Comparison of ENCODE assay signal across 10 cellular contexts in the genomic region with DNA sequence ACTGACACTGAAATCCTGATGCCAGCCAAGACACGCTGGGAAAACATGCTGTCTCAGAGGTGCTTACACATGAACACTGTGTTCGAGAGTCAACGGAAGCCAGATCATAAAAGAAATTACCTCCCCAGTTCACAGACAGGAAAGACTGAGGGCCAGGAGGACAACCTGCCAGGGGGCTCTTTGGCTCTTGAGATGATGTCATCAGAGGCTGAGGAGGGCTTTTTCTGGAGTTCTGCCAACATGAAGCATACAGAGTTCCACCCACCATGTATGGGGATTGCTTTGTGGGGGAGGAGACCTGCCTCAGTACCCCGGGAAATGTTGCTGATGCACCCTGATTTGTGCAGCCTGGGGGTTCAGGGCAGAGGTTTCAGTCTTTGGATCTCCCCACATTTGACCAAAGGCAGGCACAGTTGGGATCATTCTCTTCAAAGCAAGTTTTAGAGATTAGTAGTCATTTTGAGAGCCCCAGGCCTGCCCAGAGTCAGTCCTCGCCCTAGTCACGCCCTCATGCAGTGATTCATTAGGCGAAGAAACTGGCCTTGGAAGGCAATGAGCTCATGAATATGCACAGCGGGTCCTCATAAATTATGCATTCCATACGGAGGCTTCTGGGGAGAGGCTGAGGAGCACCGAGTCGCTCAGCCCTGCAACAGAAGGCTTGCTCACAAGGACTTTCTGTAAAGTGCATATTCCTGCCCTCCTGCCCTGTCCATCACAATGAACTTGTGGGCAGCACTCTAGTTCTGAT. TPM values are rescaled to one million over a fixed set of nuclear protein-coding genes. Genes with fewer than 3 reads are reported as not detected.
DNase-seq lines count a peak whose midpoint lies in the region; ATAC-seq, FAIRE-seq and TF ChIP-seq lines count a peak whose summit lies in the region.
"Had no signal": no experiment of that assay in that cellular context is flagged by ENCODE, and none has a peak within 500 bp of the region (broad histone marks: within the 10 kb centered on the region; RNA-seq: fewer than 3 reads in every experiment).

No MANE protein-coding gene starts in this region.

- FAIRE-seq in kidney (lab: Jason Lieb, UNC): no peak

- TF ChIP-seq CTCF in astrocyte of the spinal cord (IDR thresholded peaks at IDR 0.05; ENCODE audit: low read depth, low read length): no peak
- no peak for TF ChIP-seq CTCF in kidney (IDR thresholded peaks at IDR 0.05; ENCODE audit: borderline replicate concordance, extremely low read depth, insufficient read depth)

- H3K36me3 ChIP-seq in kidney (ENCODE audit: control insufficient read depth in 1 of 2, insufficient read depth in 2 of 2, low read length in 2 of 2): no peaks in the 10 kb centered on the region
- H3K36me3 ChIP-seq: upper lobe of left lung had no signal

- ATAC-seq in Right ventricle myocardium superior (ENCODE audit: poor library complexity): no peak
- no peak for ATAC-seq in HG02588 (IDR thresholded peaks at IDR 0.05; ENCODE audit: unreplicated experiment)
- ATAC-seq in HG03520 (IDR thresholded peaks at IDR 0.05; ENCODE audit: unreplicated experiment): no peak

- H3K4me1 ChIP-seq in kidney (ENCODE audit: control insufficient read depth in 1 of 2, insufficient read depth in 1 of 2, low read depth in 1 of 2, low read length in 2 of 2): peaks cover 3 to 24% of the 10 kb centered on the region in 2 donors
- H3K4me1 ChIP-seq: Caco-2 had no signal

- intact Hi-C loops in cardiac septum (cut with DNase I) (no loop called here), Right ventricle myocardium superior (cut with DNase I) (no loop called here), kidney (cut with DNase I) (no loop called here)

- H3K4me3 ChIP-seq in astrocyte of the spinal cord (ENCODE audit: low read depth, low read length) (no peak overlapping the region), kidney (ENCODE audit: low read length in 2 of 2) (no peak overlapping the region)
- H3K4me3 ChIP-seq: upper lobe of left lung had no signal

- no peaks in the 10 kb centered on the region for H3K9me3 ChIP-seq in kidney (ENCODE audit: control insufficient read depth in 1 of 2, low read length in 2 of 2)
- H3K9me3 ChIP-seq: Caco-2, upper lobe of left lung had no signal

- peak; percentile 46 for DNase-seq in cardiac septum (ENCODE audit: low spot score)
- DNase-seq in Right ventricle myocardium superior: no peak
- peak; percentile 94 for DNase-seq in astrocyte of the spinal cord (ENCODE audit: low read depth, low spot score)
- peak; percentile 52 for DNase-seq in kidney
- no peak for DNase-seq in GM19240 (ENCODE audit: insufficient read length, low spot score)
- no peak for DNase-seq in middle frontal gyrus (ENCODE audit: extremely low spot score, low spot score)
- DNase-seq: Caco-2, upper lobe of left lung had no signal

- H3K9ac ChIP-seq in kidney (ENCODE audit: low read length in 2 of 2): no peak overlapping the region

- in situ Hi-C loops in astrocyte of the spinal cord (cut with HindIII; ENCODE audit: low sequenced_read_pairs): no loop called here

- no peak overlapping the region for H3K27ac ChIP-seq in kidney (ENCODE audit: low read depth in 2 of 2, low read length in 2 of 2)

RNA-seq across cellular contexts. Expression of gene EML1, which starts 34.9 kb away (rescaled TPM):
- total RNA-seq in cardiac septum (29.9 TPM), Right ventricle myocardium superior (39.5 TPM), kidney (35.9 TPM)
- polyA plus RNA-seq in kidney (ENCODE audit: insufficient read depth, low read depth, low replicate concordance): 7.9 TPM

Comparison
In these comparisons a context has a peak if more than half of its experiments do, and no peak if none do; other contexts are left out.
1. DNase-seq: peak in cardiac septum (single experiment), astrocyte of the spinal cord (single experiment) and kidney (single experiment); none in Right ventricle myocardium superior (single experiment), GM19240 (single experiment) and middle frontal gyrus (single experiment).